Comparison of ENCODE assay signal across 12 cellular contexts in the genomic region with DNA sequence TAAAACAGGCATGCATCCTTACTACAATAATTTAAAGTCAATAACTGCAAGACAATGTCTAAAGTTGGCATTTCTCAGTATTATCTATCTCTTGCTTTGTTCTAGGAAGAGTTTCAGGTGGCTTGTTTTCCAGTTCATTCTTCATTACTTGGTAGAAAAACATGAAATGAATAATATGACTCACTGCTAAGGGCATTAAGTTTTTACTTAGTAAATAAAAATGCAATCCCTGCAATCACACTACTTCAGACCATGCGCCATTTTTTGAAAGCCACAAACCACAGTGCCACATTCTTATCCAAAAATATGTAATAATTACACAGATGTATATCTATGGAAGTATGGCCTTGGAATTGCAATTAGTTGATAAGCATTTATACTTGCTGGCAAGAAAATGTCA. TPM values are rescaled to one million over a fixed set of nuclear protein-coding genes. Genes with fewer than 3 reads are reported as not detected.
DNase-seq lines count a peak whose midpoint lies in the region; ATAC-seq and TF ChIP-seq lines count a peak whose summit lies in the region.
"Had no signal": no experiment of that assay in that cellular context is flagged by ENCODE, and none has a peak within 500 bp of the region (broad histone marks: within the 10 kb centered on the region; RNA-seq: fewer than 3 reads in every experiment).

No MANE protein-coding gene starts in this region.

- no peak for TF ChIP-seq CTCF in fibroblast of the aortic adventitia (IDR thresholded peaks at IDR 0.05; ENCODE audit: insufficient read depth, low read length)

- DNase-seq in activated T-cell treated with anti-CD3 and anti-CD28 coated beads, Interleukin-2, amount 50 U/mL, for 24 hours: no peak
- no peak for DNase-seq in activated T-cell treated with anti-CD3 and anti-CD28 coated beads, Interleukin-2, amount 50 U/mL, for 48 hours
- DNase-seq in T-cell: no peak
- DNase-seq in fibroblast of the aortic adventitia (ENCODE audit: low read depth): peak; percentile 49
- no peak for DNase-seq in GF-D8 (lab: John Stamatoyannopoulos, UW)
- DNase-seq in activated CD4-positive, alpha-beta T cell treated with anti-CD3 and anti-CD28 coated beads, Interleukin-2, amount 10 ng/mL, durations not matched to agents 7 days and 5 days: no peak
- DNase-seq: activated CD4-positive, alpha-beta T cell treated with anti-CD3 and anti-CD28 coated beads, Interleukin-2, amount 50 U/mL, for 4 hours; central memory CD4-positive, alpha-beta T cell; NCI-H526 treated with DMSO at 0.1 percent for 48 hours had no signal

- H3K27ac Mint-ChIP-seq in activated T-cell treated with anti-CD3 and anti-CD28 coated beads, Interleukin-2, amount 50 U/mL, for 24 hours: peak overlapping the region; percentile 75
- H3K27ac Mint-ChIP-seq in T-cell: peak overlapping the region; percentile 1 to 65
- peak overlapping the region; percentile 62 for H3K27ac Mint-ChIP-seq in stimulated activated memory B cell treated with anti-CD40 and anti-IgM and Interleukin-4, amounts not matched to agents 10 μg/mL and 1 μg/mL and 100 μg/mL, for 72 hours
- no peak overlapping the region for H3K27ac Mint-ChIP-seq in activated CD4-positive, alpha-beta T cell treated with anti-CD3 and anti-CD28 coated beads, Interleukin-2, amount 10 ng/mL, durations not matched to agents 7 days and 5 days

- POLR2A ChIA-PET in T-cell (lab: Charles Lee): no interaction called here
- POLR2A ChIA-PET in activated CD4-positive, alpha-beta T cell treated with anti-CD3 and anti-CD28 coated beads, Interleukin-2, amount 10 ng/mL, durations not matched to agents 7 days and 5 days (lab: Charles Lee): no interaction called here

- CTCF ChIA-PET in T-cell (lab: Charles Lee): no interaction called here
- CTCF ChIA-PET in activated CD4-positive, alpha-beta T cell treated with anti-CD3 and anti-CD28 coated beads, Interleukin-2, amount 10 ng/mL, durations not matched to agents 7 days and 5 days (lab: Charles Lee): no interaction called here

- H3K36me3 Mint-ChIP-seq in activated T-cell treated with anti-CD3 and anti-CD28 coated beads, Interleukin-2, amount 50 U/mL, for 24 hours (ENCODE audit: low read depth): peaks cover 18% of the 10 kb centered on the region
- H3K36me3 Mint-ChIP-seq in T-cell: peaks cover 5% of the 10 kb centered on the region
- peaks cover 24% of the 10 kb centered on the region for H3K36me3 Mint-ChIP-seq in stimulated activated memory B cell treated with anti-CD40 and anti-IgM and Interleukin-4, amounts not matched to agents 10 μg/mL and 1 μg/mL and 100 μg/mL, for 72 hours
- H3K36me3 Mint-ChIP-seq in activated CD4-positive, alpha-beta T cell treated with anti-CD3 and anti-CD28 coated beads, Interleukin-2, amount 10 ng/mL, durations not matched to agents 7 days and 5 days (ENCODE audit: low read depth): peaks cover 27% of the 10 kb centered on the region

- ATAC-seq in T-cell (replicated peaks in 1 of 4) (peak in 2 of 4 experiments; percentile 29 to 36), HG02981 (IDR thresholded peaks at IDR 0.05; ENCODE audit: unreplicated experiment) (no peak)
- no peak for ATAC-seq in stimulated activated memory B cell treated with anti-CD40 and anti-IgM and Interleukin-4, amounts not matched to agents 10 μg/mL and 1 μg/mL and 100 μg/mL, for 72 hours

- no peaks in the 10 kb centered on the region for H3K9me3 Mint-ChIP-seq in activated T-cell treated with anti-CD3 and anti-CD28 coated beads, Interleukin-2, amount 50 U/mL, for 24 hours
- no peaks in the 10 kb centered on the region for H3K9me3 Mint-ChIP-seq in T-cell
- no peaks in the 10 kb centered on the region for H3K9me3 Mint-ChIP-seq in stimulated activated memory B cell treated with anti-CD40 and anti-IgM and Interleukin-4, amounts not matched to agents 10 μg/mL and 1 μg/mL and 100 μg/mL, for 72 hours
- H3K9me3 Mint-ChIP-seq in activated CD4-positive, alpha-beta T cell treated with anti-CD3 and anti-CD28 coated beads, Interleukin-2, amount 10 ng/mL, durations not matched to agents 7 days and 5 days: no peaks in the 10 kb centered on the region

- H3K27me3 Mint-ChIP-seq in activated T-cell treated with anti-CD3 and anti-CD28 coated beads, Interleukin-2, amount 50 U/mL, for 24 hours: no peaks in the 10 kb centered on the region
- H3K27me3 Mint-ChIP-seq in T-cell: no peaks in the 10 kb centered on the region
- H3K27me3 Mint-ChIP-seq in stimulated activated memory B cell treated with anti-CD40 and anti-IgM and Interleukin-4, amounts not matched to agents 10 μg/mL and 1 μg/mL and 100 μg/mL, for 72 hours: no peaks in the 10 kb centered on the region
- H3K27me3 Mint-ChIP-seq in activated CD4-positive, alpha-beta T cell treated with anti-CD3 and anti-CD28 coated beads, Interleukin-2, amount 10 ng/mL, durations not matched to agents 7 days and 5 days: no peaks in the 10 kb centered on the region

- no peak overlapping the region for H3K4me3 ChIP-seq in fibroblast of the aortic adventitia (ENCODE audit: low read depth, low read length)
- H3K4me3 ChIP-seq: right atrium auricular region had no signal

- H3K4me1 Mint-ChIP-seq in activated T-cell treated with anti-CD3 and anti-CD28 coated beads, Interleukin-2, amount 50 U/mL, for 24 hours (ENCODE audit: low read depth): peaks cover 84% of the 10 kb centered on the region
- H3K4me1 Mint-ChIP-seq in T-cell: peaks cover 84 to 95% (median 93%) of the 10 kb centered on the region in 3 donors
- H3K4me1 Mint-ChIP-seq in stimulated activated memory B cell treated with anti-CD40 and anti-IgM and Interleukin-4, amounts not matched to agents 10 μg/mL and 1 μg/mL and 100 μg/mL, for 72 hours: peaks cover 71% of the 10 kb centered on the region
- peaks cover 70% of the 10 kb centered on the region for H3K4me1 Mint-ChIP-seq in activated CD4-positive, alpha-beta T cell treated with anti-CD3 and anti-CD28 coated beads, Interleukin-2, amount 10 ng/mL, durations not matched to agents 7 days and 5 days

- H3K4me3 Mint-ChIP-seq in activated T-cell treated with anti-CD3 and anti-CD28 coated beads, Interleukin-2, amount 50 U/mL, for 24 hours: no peak overlapping the region
- H3K4me3 Mint-ChIP-seq in T-cell: peak overlapping the region in 1 of 3 donors; percentile 76
- no peak overlapping the region for H3K4me3 Mint-ChIP-seq in stimulated activated memory B cell treated with anti-CD40 and anti-IgM and Interleukin-4, amounts not matched to agents 10 μg/mL and 1 μg/mL and 100 μg/mL, for 72 hours
- no peak overlapping the region for H3K4me3 Mint-ChIP-seq in activated CD4-positive, alpha-beta T cell treated with anti-CD3 and anti-CD28 coated beads, Interleukin-2, amount 10 ng/mL, durations not matched to agents 7 days and 5 days

RNA-seq across cellular contexts. Expression of gene CREBBP, which starts 55.4 kb away (rescaled TPM):
- total RNA-seq in T-cell: 100 to 1,000 TPM; 114 to 183 (median 127) TPM
- 26.6 and 31.5 TPM in 2 replicates for total RNA-seq in fibroblast of the aortic adventitia (ENCODE audit: low replicate concordance)
- 10 to 100 TPM; 69.0 to 69.2 TPM for total RNA-seq in activated CD4-positive, alpha-beta T cell treated with anti-CD3 and anti-CD28 coated beads, Interleukin-2, amount 10 ng/mL, durations not matched to agents 7 days and 5 days
